ENCODE assay signal across 12 cellular contexts in the genomic region with DNA sequence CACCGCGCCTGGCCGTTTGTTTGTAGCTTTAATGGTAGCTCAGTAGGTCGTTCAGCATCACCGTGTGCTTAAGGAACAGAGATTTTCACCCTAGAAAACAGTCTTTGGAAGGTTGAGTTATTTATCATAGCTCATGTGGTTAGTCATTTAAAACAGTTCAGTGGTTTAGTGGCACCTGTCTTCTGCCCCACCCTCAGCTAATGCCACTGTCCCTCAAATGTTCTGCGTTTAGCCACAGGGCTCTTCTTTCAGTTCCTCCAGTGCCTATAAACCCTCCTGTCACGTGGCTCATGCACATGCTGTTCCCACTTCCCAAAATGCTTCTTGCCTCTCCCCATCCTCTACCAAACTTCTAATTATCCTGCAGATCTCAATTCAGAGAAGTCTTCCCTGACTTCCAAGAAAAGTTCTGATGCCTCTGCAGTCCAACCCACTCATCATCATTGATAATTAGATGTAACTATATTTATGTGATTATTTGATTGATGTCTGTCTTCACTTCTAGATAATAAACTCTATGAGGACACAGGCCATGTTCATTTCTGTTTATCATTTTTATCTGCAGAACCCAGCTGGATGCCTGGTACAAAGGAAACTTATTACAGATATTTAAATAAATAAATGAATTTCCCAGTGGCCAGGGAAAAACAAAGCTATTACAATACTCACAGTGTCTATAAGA. TPM values are rescaled to one million over a fixed set of nuclear protein-coding genes. Genes with fewer than 3 reads are reported as not detected.
A peak's percentile ranks its signal among the peaks of the same experiment; 100 is the strongest.
DNase-seq lines count a peak whose midpoint lies in the region; ATAC-seq, FAIRE-seq and TF ChIP-seq lines count a peak whose summit lies in the region.
"Had no signal": no experiment of that assay in that cellular context is flagged by ENCODE, and none has a peak within 500 bp of the region (broad histone marks: within the 10 kb centered on the region; RNA-seq: fewer than 3 reads in every experiment).

No MANE protein-coding gene starts in this region.

- no peak overlapping the region for H3K4me3 ChIP-seq in BLaER1 treated with 17β-estradiol and CSF1 and Interleukin-3, amounts not matched to agents 10 nM and 100 nM
- H3K4me3 ChIP-seq in small intestine (ENCODE audit: low read depth in 1 of 2, low read length in 2 of 2), result no peak overlapping the region
- H3K4me3 ChIP-seq: tibial nerve had no signal

- no peaks in the 10 kb centered on the region for H4K20me1 ChIP-seq in BLaER1 treated with 17β-estradiol and CSF1 and Interleukin-3, amounts not matched to agents 10 nM and 100 nM

- H3K27ac Mint-ChIP-seq in T-cell, result peak overlapping the region; percentile 58 to 88
- H3K27ac Mint-ChIP-seq: endodermal cell had no signal

- no peak overlapping the region for H3K4me3 Mint-ChIP-seq in T-cell
- H3K4me3 Mint-ChIP-seq: endodermal cell, neural crest cell had no signal

- DNase-seq in T-cell, result no peak
- DNase-seq in NCI-H2196 treated with DMSO at 0.1 percent for 48 hours (lab: John Stamatoyannopoulos, UW; ENCODE audit: unreplicated experiment), result no peak
- no peak for DNase-seq in D721Med (ENCODE audit: insufficient read length, low spot score)
- no peak for DNase-seq in small intestine
- DNase-seq in NCI-H1105 treated with DMSO at 0.1 percent for 48 hours (lab: John Stamatoyannopoulos, UW), result no peak
- DNase-seq: endodermal cell had no signal

- H3K4me1 Mint-ChIP-seq in T-cell, result peaks cover 43 to 60% (median 48%) of the 10 kb centered on the region in 3 donors
- H3K4me1 Mint-ChIP-seq: neural crest cell had no signal

- WGBS in small intestine, 3 donors, result 75 to 83% (median 77%) methylated on average over 7 of the region's 7 CpGs

- H3K36me3 ChIP-seq in BLaER1 treated with 17β-estradiol and CSF1 and Interleukin-3, amounts not matched to agents 10 nM and 100 nM, result no peaks in the 10 kb centered on the region
- no peaks in the 10 kb centered on the region for H3K36me3 ChIP-seq in small intestine (ENCODE audit: control insufficient read depth in 2 of 2, insufficient read depth in 2 of 2, low read length in 2 of 2)
- H3K36me3 ChIP-seq: tibial nerve had no signal

- H3K4me2 ChIP-seq in BLaER1 treated with 17β-estradiol and CSF1 and Interleukin-3, amounts not matched to agents 10 nM and 100 nM, result peak overlapping the region; percentile 31 to 57 (median 41); a peak in 21 of 22 replicates

- peaks cover 36 to 63% (median 40%) of the 10 kb centered on the region in 10 experiments for H3K4me1 ChIP-seq in BLaER1 treated with 17β-estradiol and CSF1 and Interleukin-3, amounts not matched to agents 10 nM and 100 nM
- H3K4me1 ChIP-seq in small intestine (ENCODE audit: control insufficient read depth in 2 of 2, insufficient read depth in 1 of 2, low read depth in 1 of 2, low read length in 1 of 2), result no peaks in the 10 kb centered on the region

- CTCF ChIA-PET in T-cell (lab: Charles Lee), result interaction anchor here (0.7 to 2.3 kb wide), 6 partner anchors 18 to 125 kb away, joined by 3 to 12 read pairs (median 8); no protein-coding TSS in a partner anchor

- POLR2A ChIA-PET in T-cell (lab: Charles Lee), result interaction anchor here (0.5 to 1.0 kb wide), 6 partner anchors 13 to 1972 kb away, joined by 4 to 6 read pairs (median 6); no protein-coding TSS in a partner anchor

- H3K36me3 Mint-ChIP-seq in T-cell, result no peaks in the 10 kb centered on the region

- no peaks in the 10 kb centered on the region for H3K9me3 Mint-ChIP-seq in T-cell
- H3K9me3 Mint-ChIP-seq: endodermal cell, neural crest cell had no signal

- FAIRE-seq in D721Med (lab: Jason Lieb, UNC) (no peak), small intestine (lab: Jason Lieb, UNC) (no peak)
- FAIRE-seq: G401.6 had no signal

- no peaks in the 10 kb centered on the region for H3K27me3 ChIP-seq in BLaER1 treated with 17β-estradiol and CSF1 and Interleukin-3, amounts not matched to agents 10 nM and 100 nM
- no peaks in the 10 kb centered on the region for H3K27me3 ChIP-seq in small intestine (ENCODE audit: control insufficient read depth in 2 of 2, insufficient read depth in 2 of 2, low read length in 2 of 2)
- H3K27me3 ChIP-seq: tibial nerve had no signal

- H3K27me3 Mint-ChIP-seq in T-cell, result no peaks in the 10 kb centered on the region

- H3K9ac ChIP-seq in BLaER1 treated with 17β-estradiol and CSF1 and Interleukin-3, amounts not matched to agents 10 nM and 100 nM, result no peak overlapping the region

- peaks cover 0 to 14% (median 0%) of the 10 kb centered on the region in 11 experiments; a peak in 1 of 22 replicates for H3K9me3 ChIP-seq in BLaER1 treated with 17β-estradiol and CSF1 and Interleukin-3, amounts not matched to agents 10 nM and 100 nM (replicated peaks in 1 of 11)
- no peaks in the 10 kb centered on the region for H3K9me3 ChIP-seq in small intestine (ENCODE audit: control insufficient read depth, low read depth)
- H3K9me3 ChIP-seq: tibial nerve had no signal

- no peak overlapping the region for H3K27ac ChIP-seq in BLaER1 treated with 17β-estradiol and CSF1 and Interleukin-3, amounts not matched to agents 10 nM and 100 nM
- H3K27ac ChIP-seq in small intestine (ENCODE audit: low read depth in 1 of 2, low read length in 1 of 2), result peak overlapping the region in 1 of 2 donors; percentile 45

- no peak for TF ChIP-seq CTCF in D721Med (IDR thresholded peaks at IDR 0.05; ENCODE audit: insufficient read depth, missing control alignments)

- ATAC-seq in GM19025 (IDR thresholded peaks at IDR 0.05; ENCODE audit: low read depth, unreplicated experiment) (peak; percentile 76), HG03045 (IDR thresholded peaks at IDR 0.05; ENCODE audit: unreplicated experiment) (peak; percentile 79), T-cell (replicated peaks in 1 of 4) (peak in 1 of 4 experiments; percentile 32)

RNA-seq across cellular contexts. Expression of gene DIPK1A, which starts 14.4 kb away (rescaled TPM):
- total RNA-seq in T-cell, result 10 to 100 TPM in 4 of 5 donors, 1 to 10 TPM in 1; 8.9 to 16.0 (median 14.4) TPM
- 1 to 10 TPM; 2.0 to 4.6 (median 3.0) TPM for polyA plus RNA-seq in small intestine
